Comparison of ENCODE assay signal across 17 cellular contexts in genomic region chr3:162764672-162765071, GRCh38.
DNase-seq lines count a peak whose midpoint lies in the region; ATAC-seq and TF ChIP-seq lines count a peak whose summit lies in the region.
"Had no signal": no experiment of that assay in that cellular context is flagged by ENCODE, and none has a peak within 500 bp of the region (broad histone marks: within the 10 kb centered on the region; RNA-seq: fewer than 3 reads in every experiment).

No MANE protein-coding gene starts in this region.

- intact Hi-C loops in Right ventricle myocardium inferior (cut with DNase I), result no loop called here

- no peaks in the 10 kb centered on the region for H3K36me3 Mint-ChIP-seq in T-cell
- H3K36me3 Mint-ChIP-seq: IgD-negative memory B cell had no signal

- H3K27me3 Mint-ChIP-seq in T-cell, result no peaks in the 10 kb centered on the region
- H3K27me3 Mint-ChIP-seq: IgD-negative memory B cell had no signal

- ATAC-seq in GM18868 (IDR thresholded peaks at IDR 0.05; ENCODE audit: unreplicated experiment) (no peak), Right ventricle myocardium inferior (no peak), T-cell (replicated peaks in 1 of 4) (no peak)

- H3K27ac Mint-ChIP-seq in T-cell, result no peak overlapping the region
- H3K27ac Mint-ChIP-seq: IgD-negative memory B cell had no signal

- TF ChIP-seq CTCF in VCaP (conservative IDR thresholded peaks at IDR 0.05), result no peak
- no peak for TF ChIP-seq CTCF in fibroblast of pulmonary artery (IDR thresholded peaks at IDR 0.05; ENCODE audit: low read length, missing control alignments)

- H3K4me3 ChIP-seq in fibroblast of pulmonary artery (replicated peaks; ENCODE audit: low read depth, low read length), result no peak overlapping the region
- H3K4me3 ChIP-seq: BLaER1, SK-N-MC had no signal

- CTCF ChIA-PET in T-cell (lab: Charles Lee), result no interaction called here

- H3K4me3 Mint-ChIP-seq in T-cell, result no peak overlapping the region
- H3K4me3 Mint-ChIP-seq: IgD-negative memory B cell had no signal

- no peaks in the 10 kb centered on the region for H3K4me1 Mint-ChIP-seq in T-cell
- H3K4me1 Mint-ChIP-seq: IgD-negative memory B cell had no signal

- DNase-seq in OCI-M1 (lab: John Stamatoyannopoulos, UW), result peak; percentile 2
- peak; percentile 8 for DNase-seq in fibroblast of pulmonary artery (ENCODE audit: low read depth)
- peak; percentile 52 for DNase-seq in renal cortical epithelial cell (ENCODE audit: low read depth)
- DNase-seq in DMS153 (lab: John Stamatoyannopoulos, UW), result no peak
- DNase-seq in Right ventricle myocardium inferior (ENCODE audit: missing footprints), result no peak
- DNase-seq in T-cell, result no peak
- DNase-seq: DMS 273 treated with DMSO at 0.1 percent for 48 hours, EL, MV-4-11, NCI-H1417 treated with DMSO at 0.1 percent for 48 hours, NCI-H2081, NCI-H510A treated with DMSO at 0.1 percent for 48 hours had no signal

- H3K27ac ChIP-seq in VCaP, result peak overlapping the region; percentile 55
- H3K27ac ChIP-seq: BLaER1, SK-N-MC had no signal

- POLR2A ChIA-PET in T-cell (lab: Charles Lee), result no interaction called here

- peaks cover 3 to 15% (median 13%) of the 10 kb centered on the region in 3 donors for H3K9me3 Mint-ChIP-seq in T-cell

Comparison
In these comparisons a context has a peak if more than half of its experiments do, and no peak if none do; other contexts are left out.
1. DNase-seq: peak in OCI-M1 (single experiment), fibroblast of pulmonary artery (single experiment) and renal cortical epithelial cell (single experiment); none in DMS153 (single experiment), Right ventricle myocardium inferior (single experiment) and T-cell (0 of 34).